8 cellular contexts compared by ENCODE assay signal in genomic region chr9:121735065-121735791, GRCh38.
DNase-seq lines count a peak whose midpoint lies in the region; ATAC-seq and TF ChIP-seq lines count a peak whose summit lies in the region.

No MANE protein-coding gene starts in this region.

- BruUV-seq in Caco-2 (replicated peaks; lab: Mats Ljungman, UMichigan) (no TSS peak), Panc1 (replicated peaks; lab: Mats Ljungman, UMichigan) (no TSS peak)

- H3K4me3 Mint-ChIP-seq in Caco-2 (ENCODE audit: unreplicated experiment) (peak overlapping the region; percentile 68), nephron progenitor cell (peak overlapping the region; percentile 81)

- H3K27me3 ChIP-seq in Caco-2 (replicated peaks; ENCODE audit: control insufficient read depth, insufficient read depth, low read length) (no peaks in the 10 kb centered on the region), Panc1 (ENCODE audit: control insufficient read depth, insufficient read depth, low read length) (no peaks in the 10 kb centered on the region), esophagus (ENCODE audit: control insufficient read depth in 1 of 2, insufficient read depth in 2 of 2, low read length in 2 of 2) (no peaks in the 10 kb centered on the region)

- no peak overlapping the region for H3K4me3 ChIP-seq in Caco-2 (ENCODE audit: low read depth, low read length)
- peak overlapping the region in 1 of 2 experiments; percentile 45; a peak in 2 of 4 replicates for H3K4me3 ChIP-seq in Panc1 (ENCODE audit: low read depth in 2 of 2, low read length in 2 of 2)
- no peak overlapping the region for H3K4me3 ChIP-seq in esophagus (ENCODE audit: low read depth in 1 of 2, low read length in 2 of 2)

- in situ Hi-C loops in Panc1 (cut with HindIII; ENCODE audit: low pct_unique_long_range_greater_than_20kb, low sequenced_read_pairs), result no loop called here

- H3K36me3 Mint-ChIP-seq in Caco-2 (ENCODE audit: insufficient read depth, unreplicated experiment) (no peaks in the 10 kb centered on the region), nephron progenitor cell (ENCODE audit: low read depth) (no peaks in the 10 kb centered on the region)

- intact Hi-C loops in Caco-2 (cut with micrococcal nuclease; ENCODE audit: unreplicated experiment) (loop anchor here (5.0 kb wide), 1 partner anchor 83 kb away; the partner anchor contains the start of gene DAB2IP), Panc1 (cut with micrococcal nuclease; ENCODE audit: unreplicated experiment) (no loop called here)

- H3K9me3 Mint-ChIP-seq in Caco-2 (ENCODE audit: unreplicated experiment) (no peaks in the 10 kb centered on the region), nephron progenitor cell (no peaks in the 10 kb centered on the region)

- DNase-seq in Caco-2 (peak; percentile 49 to 57), Panc1 (ENCODE audit: low read depth, low spot score) (no peak), nephron progenitor cell (peak; percentile 40)

- H3K27ac Mint-ChIP-seq in Caco-2 (ENCODE audit: unreplicated experiment) (peak overlapping the region; percentile 9), nephron progenitor cell (no peak overlapping the region)

- H3K27me3 Mint-ChIP-seq in Caco-2 (ENCODE audit: insufficient read depth, unreplicated experiment), result no peaks in the 10 kb centered on the region
- H3K27me3 Mint-ChIP-seq in nephron progenitor cell (ENCODE audit: low read depth, poor library complexity), result peaks cover 18% of the 10 kb centered on the region

- H3K27ac ChIP-seq in Panc1 (ENCODE audit: low read length) (peak overlapping the region; percentile 59), esophagus (ENCODE audit: low read depth in 2 of 2, low read length in 1 of 2) (peak overlapping the region; percentile 44 to 78)

- 37 to 49% methylated on average over 9 of the region's 9 CpGs for WGBS in esophagus, 2 donors

- peak; percentile 54 for ATAC-seq in GM21717 (IDR thresholded peaks at IDR 0.05; ENCODE audit: unreplicated experiment)
- ATAC-seq in Panc1, result peak; percentile 80
- ATAC-seq in HG02763 (IDR thresholded peaks at IDR 0.05; ENCODE audit: unreplicated experiment), result no peak
- ATAC-seq in GM21737 (IDR thresholded peaks at IDR 0.05; ENCODE audit: unreplicated experiment), result no peak
- no peak for ATAC-seq in HG02973 (IDR thresholded peaks at IDR 0.05; ENCODE audit: unreplicated experiment)

- H3K4me1 Mint-ChIP-seq in Caco-2 (ENCODE audit: low read depth, unreplicated experiment) (peaks cover 24% of the 10 kb centered on the region), nephron progenitor cell (peaks cover 83% of the 10 kb centered on the region)

- TF ChIP-seq CTCF in Caco-2 (IDR thresholded peaks at IDR 0.05; ENCODE audit: insufficient read depth in 1 of 2, low read depth in 1 of 2, low read length in 1 of 2, severe bottlenecking in 1 of 2, unreplicated experiment in 1 of 2) (peak; percentile 31 to 57), Panc1 (IDR thresholded peaks at IDR 0.05) (peak; percentile 77), nephron progenitor cell (IDR thresholded peaks at IDR 0.05) (peak; percentile 29)

- H3K4me1 ChIP-seq in Caco-2, result peaks cover 36% of the 10 kb centered on the region
- peaks cover 22% of the 10 kb centered on the region for H3K4me1 ChIP-seq in Panc1 (ENCODE audit: control insufficient read depth, insufficient read depth, low read length)
- H3K4me1 ChIP-seq in esophagus (ENCODE audit: control insufficient read depth in 2 of 2, insufficient read depth in 2 of 2, low read length in 1 of 2), result peaks cover 9 to 33% of the 10 kb centered on the region in 2 donors

- H3K9me3 ChIP-seq in Caco-2 (no peaks in the 10 kb centered on the region), Panc1 (ENCODE audit: control insufficient read depth, insufficient read depth, low read depth, low read length) (no peaks in the 10 kb centered on the region), esophagus (ENCODE audit: control insufficient read depth in 2 of 2, insufficient read depth in 1 of 2, low read depth in 1 of 2, low read length in 1 of 2) (no peaks in the 10 kb centered on the region)

- H3K36me3 ChIP-seq in Caco-2 (ENCODE audit: control insufficient read depth, insufficient read depth, low read length) (no peaks in the 10 kb centered on the region; the same call in 1 of the 2 replicates), Panc1 (ENCODE audit: control insufficient read depth, insufficient read depth, low read length) (no peaks in the 10 kb centered on the region), esophagus (ENCODE audit: control insufficient read depth in 2 of 2, insufficient read depth in 2 of 2, low read length in 1 of 2) (peaks cover 0 to 3% of the 10 kb centered on the region in 2 donors)

- CTCF ChIA-PET in Caco-2 (lab: Charles Lee), result interaction anchor here (0.6 to 2.7 kb wide), 8 partner anchors 9 to 1147 kb away, joined by 3 to 11 read pairs (median 4); no protein-coding TSS in a partner anchor
- CTCF ChIA-PET in Panc1 (lab: Charles Lee), result interaction anchor here (0.6 to 1.3 kb wide), 5 partner anchors 10 to 228 kb away, joined by 3 to 6 read pairs (median 3); no protein-coding TSS in a partner anchor

- POLR2A ChIA-PET in Caco-2 (lab: Charles Lee), result no interaction called here
- POLR2A ChIA-PET in Panc1 (lab: Charles Lee), result no interaction called here

Comparison
In these comparisons a context has a peak if more than half of its experiments do, and no peak if none do; other contexts are left out.
1. ATAC-seq: peak in GM21717 (single experiment) and Panc1 (single experiment); none in HG02763 (single experiment), GM21737 (single experiment) and HG02973 (single experiment).
2. Peak in every context shown above with its lines, with median percentiles within 50 percentile points of each other: CTCF ChIP-seq.